In the genomic region with DNA sequence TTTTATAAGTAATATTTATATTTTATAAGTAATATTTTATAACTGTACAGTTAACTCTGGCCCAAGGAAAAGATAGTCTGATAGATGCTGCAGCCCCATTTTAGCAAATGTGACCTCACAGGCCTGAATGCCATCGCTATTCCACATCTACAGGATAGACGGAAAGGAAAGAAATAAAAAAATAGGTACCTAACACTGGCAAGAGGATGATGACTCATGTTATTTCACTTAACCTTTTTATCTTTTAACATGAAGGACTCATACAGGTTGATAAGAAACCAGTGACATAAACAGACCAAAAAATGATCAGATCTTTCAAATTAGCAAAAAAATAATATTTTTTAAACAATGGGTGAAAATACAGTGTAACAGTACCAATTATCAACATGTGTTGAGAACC, we compare ENCODE assay signal across 1 cellular context.
TF ChIP-seq lines count a peak whose summit lies in the region.

No MANE protein-coding gene starts in this region.

TF ChIP-seq in IMR-90, 13 proteins besides CTCF, POLR2A, EP300 and RAD21:
- TF ChIP-seq MAFK (IDR thresholded peaks at IDR 0.05; ENCODE audit: low read depth, low read length) (no peak), FOS (IDR thresholded peaks at IDR 0.05; ENCODE audit: low read depth, low read length) (0 out of 2 replicates have a peak, but pooled peaks have one; percentile 14)
